ENCODE assay signal across 19 cellular contexts in the genomic region with DNA sequence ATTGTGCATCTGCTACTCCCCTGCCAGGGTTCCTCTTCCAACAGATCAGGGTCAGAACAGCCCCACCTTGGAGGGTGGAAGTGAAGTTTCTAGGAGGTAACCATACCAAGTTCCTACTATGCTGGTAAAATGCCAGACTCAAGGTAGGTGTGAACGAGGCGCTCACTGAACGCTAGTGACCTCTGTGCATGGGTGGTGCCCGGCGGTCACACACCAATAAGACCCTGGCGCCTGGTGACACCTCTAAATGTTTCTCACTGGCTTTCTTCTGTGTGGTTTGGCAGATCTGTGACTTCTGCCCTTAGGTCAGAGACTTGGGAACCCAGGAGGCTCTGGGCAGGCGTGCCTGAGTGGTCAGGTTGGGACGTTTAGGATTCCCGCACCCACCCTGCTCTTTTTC.
"Had no signal": no experiment of that assay in that cellular context is flagged by ENCODE, and none has a peak within 500 bp of the region (broad histone marks: within the 10 kb centered on the region; RNA-seq: fewer than 3 reads in every experiment).

No MANE protein-coding gene starts in this region.

- H3K27ac ChIP-seq: RWPE1 had no signal

- DNase-seq: IMR-90, Karpas-422, KG1, MM.1S, NCI-H1092 treated with DMSO at 0.1 percent for 48 hours, NCI-H1436, NCI-H187, NCI-H2029, NCI-H2081 treated with DMSO at 0.1 percent for 48 hours, NCI-H2171, NCI-H226, NCI-H446, NCI-H510A, NCI-H524 treated with DMSO at 0.1 percent for 48 hours, NCI-H69, NCI-H774, SHP77, SK-N-SH had no signal

- H3K9ac ChIP-seq: SK-N-SH had no signal

- H3K9me3 ChIP-seq: SK-N-SH had no signal
